29 cellular contexts compared by ENCODE assay signal in genomic region chr20:1890469-1891262, GRCh38. TPM values are rescaled to one million over a fixed set of nuclear protein-coding genes. Genes with fewer than 3 reads are reported as not detected.
DNase-seq lines count a peak whose midpoint lies in the region; ATAC-seq and TF ChIP-seq lines count a peak whose summit lies in the region.
"Had no signal": no experiment of that assay in that cellular context is flagged by ENCODE, and none has a peak within 500 bp of the region (broad histone marks: within the 10 kb centered on the region; RNA-seq: fewer than 3 reads in every experiment).

No MANE protein-coding gene starts in this region.

- no peak for TF ChIP-seq CTCF in endothelial cell (IDR thresholded peaks at IDR 0.05; ENCODE audit: unreplicated experiment)

- intact Hi-C loops in Right ventricle myocardium inferior (cut with DNase I), result loop anchor here (5.0 to 10.0 kb wide), 2 partner anchors 73 to 284 kb away; no protein-coding TSS in a partner anchor
- intact Hi-C loops in left ventricle myocardium superior (cut with micrococcal nuclease), result loop anchor here (10.0 kb wide), 1 partner anchor 86 kb away; no protein-coding TSS in a partner anchor

- peak; percentile 50 for DNase-seq in Right ventricle myocardium inferior (ENCODE audit: missing footprints)
- no peak for DNase-seq in left ventricle myocardium superior
- no peak for DNase-seq in endothelial cell (ENCODE audit: low spot score)
- DNase-seq in midbrain (lab: John Stamatoyannopoulos, UW), result peak; percentile 76
- DNase-seq in SIG-M5 treated with dmso at 0.1 percent for 504 hours (lab: John Stamatoyannopoulos, UW; ENCODE audit: unreplicated experiment), result no peak
- no peak for DNase-seq in NCI-H2107 treated with DMSO at 0.1 percent for 48 hours (lab: John Stamatoyannopoulos, UW; ENCODE audit: unreplicated experiment)
- no peak for DNase-seq in superior temporal gyrus (ENCODE audit: extremely low spot score)
- DNase-seq: 8988T; activated naive CD4-positive, alpha-beta T cell treated with anti-CD3 and anti-CD28 coated beads, Interleukin-2, amount 50 U/mL, for 16 hours; BE2C; COR-L47; heart right ventricle; left lung; MV-4-11; naive thymus-derived CD8-positive, alpha-beta T cell; NCI-H146; NCI-H2171; stimulated activated CD4-positive, alpha-beta T cell treated with anti-CD3 and anti-CD28 coated beads, Interleukin-12 subunit alpha, Interleukin-12 subunit beta, amount 100 ng/mL, for 4 hours; stimulated activated CD4-positive, alpha-beta T cell treated with anti-CD3 and anti-CD28 coated beads, Interleukin-4, amount 100 ng/mL, for 4 hours; stimulated activated naive CD8-positive, alpha-beta T cell treated with anti-CD3 and anti-CD28 coated beads, Interleukin-15, Interleukin-2, amounts not matched to agents 100 U/mL and 50 U/mL, for 24 hours; T1000; transverse colon had no signal

- H3K9me3 Mint-ChIP-seq in endothelial cell (ENCODE audit: unreplicated experiment), result no peaks in the 10 kb centered on the region
- H3K9me3 Mint-ChIP-seq: activated T-helper 1 cell treated with anti-CD3 and anti-CD28 coated beads, Interleukin-12 subunit alpha, Interleukin-12 subunit beta, Interleukin-2, Interleukin-4 antibody, amounts not matched to agents 30 ng/mL and 10 ng/mL and 1 ng/mL, durations not matched to agents 14 hours and 24 hours and 36 hours; central memory CD8-positive, alpha-beta T cell; mesothelial cell of epicardium; naive thymus-derived CD8-positive, alpha-beta T cell; WTC11 had no signal

- no peak for ATAC-seq in Right ventricle myocardium inferior
- no peak for ATAC-seq in left ventricle myocardium superior
- no peak for ATAC-seq in HG03159 (IDR thresholded peaks at IDR 0.05; ENCODE audit: unreplicated experiment)
- ATAC-seq: heart right ventricle; left lung; naive thymus-derived CD8-positive, alpha-beta T cell; pancreas; right cardiac atrium; stimulated activated naive CD8-positive, alpha-beta T cell treated with anti-CD3 and anti-CD28 coated beads, Interleukin-15, Interleukin-2, amounts not matched to agents 100 U/mL and 50 U/mL, for 24 hours; WTC11 had no signal

- peaks cover 10% of the 10 kb centered on the region for H3K36me3 Mint-ChIP-seq in endothelial cell (ENCODE audit: low read depth, unreplicated experiment)
- H3K36me3 Mint-ChIP-seq: mesothelial cell of epicardium, WTC11 had no signal

- H3K4me1 Mint-ChIP-seq in endothelial cell (ENCODE audit: unreplicated experiment), result peaks cover 67% of the 10 kb centered on the region

- H3K27me3 Mint-ChIP-seq in endothelial cell (ENCODE audit: unreplicated experiment), result peaks cover 22% of the 10 kb centered on the region

- peak overlapping the region; percentile 59 for H3K4me3 Mint-ChIP-seq in endothelial cell (ENCODE audit: unreplicated experiment)
- H3K4me3 Mint-ChIP-seq: activated T-helper 1 cell treated with anti-CD3 and anti-CD28 coated beads, Interleukin-12 subunit alpha, Interleukin-12 subunit beta, Interleukin-2, Interleukin-4 antibody, amounts not matched to agents 30 ng/mL and 10 ng/mL and 1 ng/mL, durations not matched to agents 14 hours and 24 hours and 36 hours; central memory CD8-positive, alpha-beta T cell; mesothelial cell of epicardium; naive thymus-derived CD8-positive, alpha-beta T cell; WTC11 had no signal

- H3K27ac Mint-ChIP-seq in endothelial cell (ENCODE audit: unreplicated experiment), result no peak overlapping the region
- H3K27ac Mint-ChIP-seq: activated T-helper 1 cell treated with anti-CD3 and anti-CD28 coated beads, Interleukin-12 subunit alpha, Interleukin-12 subunit beta, Interleukin-2, Interleukin-4 antibody, amounts not matched to agents 30 ng/mL and 10 ng/mL and 1 ng/mL, durations not matched to agents 14 hours and 24 hours and 36 hours; mesothelial cell of epicardium; WTC11 had no signal

RNA-seq across cellular contexts. Expression of gene SIRPA, which starts 4.5 kb away (rescaled TPM):
- 20.9 TPM for total RNA-seq in Right ventricle myocardium inferior
- total RNA-seq in left ventricle myocardium superior, result 18.1 TPM
- total RNA-seq in endothelial cell (ENCODE audit: unreplicated experiment), result 132 TPM
- total RNA-seq: activated T-helper 1 cell treated with anti-CD3 and anti-CD28 coated beads, Interleukin-12 subunit alpha, Interleukin-12 subunit beta, Interleukin-2, Interleukin-4 antibody, amounts not matched to agents 30 ng/mL and 10 ng/mL and 1 ng/mL, durations not matched to agents 14 hours and 24 hours and 36 hours had no signal

Comparison
In these comparisons a context has a peak if more than half of its experiments do, and no peak if none do; other contexts are left out.
1. DNase-seq: peak in Right ventricle myocardium inferior (single experiment) and midbrain (single experiment); none in left ventricle myocardium superior (single experiment), endothelial cell (single experiment), SIG-M5 treated with dmso at 0.1 percent for 504 hours (single experiment), NCI-H2107 treated with DMSO at 0.1 percent for 48 hours (single experiment) and superior temporal gyrus (single experiment).